1 cellular context compared by ENCODE assay signal in genomic region chr22:40950888-40951794, GRCh38.
TF ChIP-seq lines count a peak whose summit lies in the region.

RBX1 (plus strand) TSS chr22:40951378; CDS start chr22:40951399, 21 bp downstream.

TF ChIP-seq in HepG2, 621 proteins besides CTCF, POLR2A, EP300 and RAD21 (continued from another document and continues in another):
- TF ChIP-seq ZXDC (CRISPR knock-in tag; IDR thresholded peaks at IDR 0.05): no peak
- no peak for TF ChIP-seq NONO (IDR thresholded peaks at IDR 0.05)
- peak; percentile 69 for TF ChIP-seq NONO (CRISPR knock-in tag; conservative IDR thresholded peaks at IDR 0.05)
- no peak for TF ChIP-seq ZNF737 (CRISPR knock-in tag; IDR thresholded peaks at IDR 0.05; ENCODE audit: borderline replicate concordance)
- TF ChIP-seq SAP130 (CRISPR knock-in tag; IDR thresholded peaks at IDR 0.05; ENCODE audit: low read depth): peak; percentile 85
- TF ChIP-seq ZNF7 (CRISPR knock-in tag; IDR thresholded peaks at IDR 0.05): no peak
- TF ChIP-seq ZNF235 (CRISPR knock-in tag; IDR thresholded peaks at IDR 0.05; ENCODE audit: borderline replicate concordance): peak; percentile 20; the same call in 1 of the 2 replicates
- TF ChIP-seq ZNF121 (CRISPR knock-in tag; IDR thresholded peaks at IDR 0.05): 0 out of 2 replicates have a peak, but pooled peaks have one; percentile 6
- TF ChIP-seq ZNF205 (CRISPR knock-in tag; IDR thresholded peaks at IDR 0.05): no peak
- TF ChIP-seq ELF3 (CRISPR knock-in tag; IDR thresholded peaks at IDR 0.05): peak; percentile 24; the same call in 1 of the 2 replicates
- no peak for TF ChIP-seq ZNF557 (CRISPR knock-in tag; IDR thresholded peaks at IDR 0.05)
- TF ChIP-seq ZNF792 (CRISPR knock-in tag; IDR thresholded peaks at IDR 0.05): no peak; the same call in none of the 2 replicates
- peak; percentile 66; the same call in 1 of the 2 replicates for TF ChIP-seq KMT2B (CRISPR knock-in tag; IDR thresholded peaks at IDR 0.05)
- 0 out of 2 replicates have a peak, but pooled peaks have one; percentile 2 for TF ChIP-seq IKZF5 (CRISPR knock-in tag; IDR thresholded peaks at IDR 0.05)
- no peak for TF ChIP-seq NR2F1 (CRISPR knock-in tag; IDR thresholded peaks at IDR 0.05)
- no peak for TF ChIP-seq STAT5B (CRISPR knock-in tag; IDR thresholded peaks at IDR 0.05)
- no peak for TF ChIP-seq SETDB1 (CRISPR knock-in tag; IDR thresholded peaks at IDR 0.05; ENCODE audit: borderline replicate concordance)
- peak; percentile 77 for TF ChIP-seq NR2C2 (CRISPR knock-in tag; IDR thresholded peaks at IDR 0.05; ENCODE audit: borderline replicate concordance)
- no peak for TF ChIP-seq ZUFSP (CRISPR knock-in tag; IDR thresholded peaks at IDR 0.05; ENCODE audit: borderline replicate concordance)
- TF ChIP-seq ZNF12 (CRISPR knock-in tag; IDR thresholded peaks at IDR 0.05): 0 out of 2 replicates have a peak, but pooled peaks have one; percentile 6
- no peak for TF ChIP-seq EZH2 (conservative IDR thresholded peaks at IDR 0.05; ENCODE audit: low read depth, low read length)
- no peak for TF ChIP-seq TRIM22 (IDR thresholded peaks at IDR 0.05)
- no peak for TF ChIP-seq JDP2 (CRISPR knock-in tag; IDR thresholded peaks at IDR 0.05; ENCODE audit: borderline replicate concordance)
- TF ChIP-seq ZNF615 (CRISPR knock-in tag; IDR thresholded peaks at IDR 0.05; ENCODE audit: borderline replicate concordance): no peak
- no peak for TF ChIP-seq ZEB1 (IDR thresholded peaks at IDR 0.05; ENCODE audit: insufficient replicate concordance, low read depth)
- TF ChIP-seq ZNF773 (CRISPR knock-in tag; IDR thresholded peaks at IDR 0.05; ENCODE audit: borderline replicate concordance): peak; percentile 85; the same call in 1 of the 2 replicates
- TF ChIP-seq HOXA5 (CRISPR knock-in tag; IDR thresholded peaks at IDR 0.05): no peak; the same call in 1 of the 2 replicates
- TF ChIP-seq ZNF83 (CRISPR knock-in tag; IDR thresholded peaks at IDR 0.05; ENCODE audit: borderline replicate concordance): no peak
- TF ChIP-seq NRL (CRISPR knock-in tag; IDR thresholded peaks at IDR 0.05; ENCODE audit: borderline replicate concordance): peak; percentile 14; the same call in 1 of the 2 replicates
- TF ChIP-seq E2F5 (CRISPR knock-in tag; conservative IDR thresholded peaks at IDR 0.05): peak; percentile 51; the same call in 1 of the 2 replicates
- TF ChIP-seq HHEX (CRISPR knock-in tag; IDR thresholded peaks at IDR 0.05): no peak
- TF ChIP-seq NFKB2 (CRISPR knock-in tag; IDR thresholded peaks at IDR 0.05; ENCODE audit: borderline replicate concordance): peak; percentile 52; the same call in 1 of the 2 replicates
- no peak; the same call in 1 of the 2 replicates for TF ChIP-seq ZNF761 (CRISPR knock-in tag; conservative IDR thresholded peaks at IDR 0.05)
- TF ChIP-seq ZNF362 (CRISPR knock-in tag; IDR thresholded peaks at IDR 0.05; ENCODE audit: borderline replicate concordance): peak; percentile 29; the same call in 1 of the 2 replicates
- no peak for TF ChIP-seq RCOR2 (CRISPR knock-in tag; IDR thresholded peaks at IDR 0.05)
- TF ChIP-seq ZNF326 (CRISPR knock-in tag; IDR thresholded peaks at IDR 0.05; ENCODE audit: borderline replicate concordance): no peak
- TF ChIP-seq CREBL2 (CRISPR knock-in tag; IDR thresholded peaks at IDR 0.05; ENCODE audit: borderline replicate concordance): no peak
- TF ChIP-seq BRD4 (CRISPR knock-in tag; IDR thresholded peaks at IDR 0.05): peak; percentile 87; the same call in 1 of the 2 replicates
- peak; percentile 89; the same call in 1 of the 2 replicates for TF ChIP-seq TFAP4 (IDR thresholded peaks at IDR 0.05; ENCODE audit: borderline replicate concordance, low read depth)
- no peak for TF ChIP-seq NPAS2 (CRISPR knock-in tag; IDR thresholded peaks at IDR 0.05; ENCODE audit: borderline replicate concordance)
- no peak for TF ChIP-seq ZNF20 (CRISPR knock-in tag; IDR thresholded peaks at IDR 0.05)
- TF ChIP-seq FOXA3 (CRISPR knock-in tag; IDR thresholded peaks at IDR 0.05): peak; percentile 35; the same call in 1 of the 2 replicates
- no peak for TF ChIP-seq TBP (CRISPR knock-in tag; IDR thresholded peaks at IDR 0.05)
- no peak for TF ChIP-seq ZFAT (CRISPR knock-in tag; conservative IDR thresholded peaks at IDR 0.05)
- TF ChIP-seq DBP (CRISPR knock-in tag; IDR thresholded peaks at IDR 0.05; ENCODE audit: not compliant biosample characterization): no peak
- 0 out of 2 replicates have a peak, but pooled peaks have one; percentile 21 for TF ChIP-seq ZNF468 (CRISPR knock-in tag; IDR thresholded peaks at IDR 0.05)
- no peak for TF ChIP-seq HMG20A (CRISPR knock-in tag; IDR thresholded peaks at IDR 0.05; ENCODE audit: borderline replicate concordance)
- TF ChIP-seq MTA1 (CRISPR knock-in tag; IDR thresholded peaks at IDR 0.05; ENCODE audit: borderline replicate concordance): no peak; the same call in 1 of the 2 replicates
- 0 out of 2 replicates have a peak, but pooled peaks have one; percentile 35 for TF ChIP-seq TEF (CRISPR knock-in tag; IDR thresholded peaks at IDR 0.05)
- TF ChIP-seq MIER2 (CRISPR knock-in tag; IDR thresholded peaks at IDR 0.05): peak; percentile 37; the same call in 1 of the 2 replicates
- TF ChIP-seq ZNF335 (CRISPR knock-in tag; IDR thresholded peaks at IDR 0.05): 0 out of 2 replicates have a peak, but pooled peaks have one; percentile 9
- TF ChIP-seq ZNF772 (CRISPR knock-in tag; IDR thresholded peaks at IDR 0.05): no peak
- TF ChIP-seq ZBTB2 (CRISPR knock-in tag; IDR thresholded peaks at IDR 0.05; ENCODE audit: low read depth): 0 out of 2 replicates have a peak, but pooled peaks have one; percentile 52
- TF ChIP-seq NR3C1 (CRISPR knock-in tag; IDR thresholded peaks at IDR 0.05): no peak
- TF ChIP-seq GPN1 (CRISPR knock-in tag; IDR thresholded peaks at IDR 0.05; ENCODE audit: borderline replicate concordance): 0 out of 2 replicates have a peak, but pooled peaks have one; percentile 56
- no peak for TF ChIP-seq TEAD3 (CRISPR knock-in tag; optimal IDR thresholded peaks at IDR 0.05; ENCODE audit: borderline replicate concordance)
- TF ChIP-seq ZNF563 (CRISPR knock-in tag; IDR thresholded peaks at IDR 0.05): peak; percentile 77; the same call in 1 of the 2 replicates
- peak in 1 of 2 experiments; percentile 54; a peak in 2 of 4 replicates for TF ChIP-seq KLF16 (CRISPR knock-in tag; IDR thresholded peaks at IDR 0.05)
- TF ChIP-seq ZNF264 (CRISPR knock-in tag; IDR thresholded peaks at IDR 0.05): peak; percentile 14; the same call in 1 of the 2 replicates
- TF ChIP-seq POLR2AphosphoS2 (IDR thresholded peaks at IDR 0.05; ENCODE audit: low read depth, low read length): no peak; the same call in 1 of the 2 replicates
- peak; percentile 99 for TF ChIP-seq MAZ (IDR thresholded peaks at IDR 0.05; ENCODE audit: borderline replicate concordance, low read depth, low read length)
- TF ChIP-seq MAZ (CRISPR knock-in tag; IDR thresholded peaks at IDR 0.05; ENCODE audit: low read depth): peak; percentile 69; the same call in 1 of the 2 replicates
- TF ChIP-seq ZNF577 (CRISPR knock-in tag; IDR thresholded peaks at IDR 0.05; ENCODE audit: borderline replicate concordance, low read depth): no peak
